8 cellular contexts compared by ENCODE assay signal in genomic region chr16:19066988-19067348, GRCh38. TPM values are rescaled to one million over a fixed set of nuclear protein-coding genes. Genes with fewer than 3 reads are reported as not detected.
DNase-seq lines count a peak whose midpoint lies in the region; ATAC-seq and TF ChIP-seq lines count a peak whose summit lies in the region.

No MANE protein-coding gene starts in this region.

- CTCF ChIA-PET in activated CD4-positive, alpha-beta T cell treated with anti-CD3 and anti-CD28 coated beads for 36 hours (lab: Charles Lee), result interaction anchor here (0.6 to 1.0 kb wide), 4 partner anchors 19 to 488 kb away, joined by 3 read pairs; partner anchors contain the start of gene VPS35L

- no peak for TF ChIP-seq CTCF in right lobe of liver (IDR thresholded peaks at IDR 0.05)

- H3K4me3 Mint-ChIP-seq in activated CD4-positive, alpha-beta T cell treated with anti-CD3 and anti-CD28 coated beads for 36 hours, result peak overlapping the region; percentile 86

- 52% methylated on average over 9 of the region's 9 CpGs for WGBS in right lobe of liver (ENCODE audit: insufficient coverage, low coverage, low lambda C conversion rate, missing lambda C conversion rate)

- H3K4me1 ChIP-seq in adipocyte (ENCODE audit: control insufficient read depth, insufficient read depth, low read length) (peaks cover 16% of the 10 kb centered on the region), right lobe of liver (peaks cover 0 to 8% (median 0%) of the 10 kb centered on the region in 4 donors)

- POLR2A ChIA-PET in activated CD4-positive, alpha-beta T cell treated with anti-CD3 and anti-CD28 coated beads for 36 hours (lab: Charles Lee), result interaction anchor here (0.5 to 1.0 kb wide), 6 partner anchors 157 to 1686 kb away, joined by 3 to 7 read pairs (median 4); partner anchors contain the start of genes ARL6IP1, RPS15A and VPS35L

- H3K36me3 ChIP-seq in adipocyte (ENCODE audit: control insufficient read depth, insufficient read depth, low read length, severe bottlenecking), result no peaks in the 10 kb centered on the region
- H3K36me3 ChIP-seq in right lobe of liver, result no peaks in the 10 kb centered on the region

- H3K9me3 ChIP-seq in adipocyte (ENCODE audit: control insufficient read depth, low read length) (no peaks in the 10 kb centered on the region), right lobe of liver (no peaks in the 10 kb centered on the region)

- no peaks in the 10 kb centered on the region for H3K9me3 Mint-ChIP-seq in activated CD4-positive, alpha-beta T cell treated with anti-CD3 and anti-CD28 coated beads for 36 hours (ENCODE audit: low read depth)

- H3K27me3 ChIP-seq in adipocyte (replicated peaks; ENCODE audit: control insufficient read depth, insufficient read depth, low read length) (no peaks in the 10 kb centered on the region), right lobe of liver (no peaks in the 10 kb centered on the region)

- intact Hi-C loops in activated CD4-positive, alpha-beta T cell treated with anti-CD3 and anti-CD28 coated beads for 36 hours (cut with DNase I, micrococcal nuclease), result loop anchor here (1.0 kb wide), 8 partner anchors 121 to 651 kb away; partner anchors contain the start of genes ARL6IP1 (in 2 of the 2), SMG1 (in 2 of the 2), CCP110 (in 1 of the 2) and IQCK (in 1 of the 2)
- intact Hi-C loops in right lobe of liver (cut with DNase I), result no loop called here

- DNase-seq in activated CD4-positive, alpha-beta T cell treated with anti-CD3 and anti-CD28 coated beads for 36 hours, result no peak
- DNase-seq in activated CD4-positive, alpha-beta T cell treated with anti-CD3 and anti-CD28 coated beads for 4 hours, result no peak
- DNase-seq in adipocyte (ENCODE audit: low read depth) (no peak), right lobe of liver (no peak)
- no peak for DNase-seq in activated CD4-positive, alpha-beta T cell treated with anti-CD3 and anti-CD28 coated beads, Interleukin-2, amount 50 U/mL, for 1 hour

- peak overlapping the region; percentile 96 for H3K27ac Mint-ChIP-seq in activated CD4-positive, alpha-beta T cell treated with anti-CD3 and anti-CD28 coated beads for 36 hours

- H3K9ac ChIP-seq in adipocyte (ENCODE audit: low read length), result peak overlapping the region; percentile 98

- ATAC-seq in activated CD4-positive, alpha-beta T cell treated with anti-CD3 and anti-CD28 coated beads for 36 hours, result no peak
- ATAC-seq in right lobe of liver (no peak), HG02610 (IDR thresholded peaks at IDR 0.05; ENCODE audit: unreplicated experiment) (no peak), HG02981 (IDR thresholded peaks at IDR 0.05; ENCODE audit: unreplicated experiment) (no peak)

- H3K27me3 Mint-ChIP-seq in activated CD4-positive, alpha-beta T cell treated with anti-CD3 and anti-CD28 coated beads for 36 hours, result peaks cover 2% of the 10 kb centered on the region

- H3K4me3 ChIP-seq in adipocyte (ENCODE audit: low read length) (peak overlapping the region; percentile 98), right lobe of liver (peak overlapping the region; percentile 52 to 71 (median 71))

- H3K27ac ChIP-seq in right lobe of liver, result peak overlapping the region; percentile 97 to 100 (median 99)
- peak overlapping the region; percentile 91 for H3K27ac ChIP-seq in temporal lobe (ENCODE audit: low read depth, low read length)

- H3K4me1 Mint-ChIP-seq in activated CD4-positive, alpha-beta T cell treated with anti-CD3 and anti-CD28 coated beads for 36 hours, result peaks cover 10% of the 10 kb centered on the region

- peaks cover 1% of the 10 kb centered on the region for H3K36me3 Mint-ChIP-seq in activated CD4-positive, alpha-beta T cell treated with anti-CD3 and anti-CD28 coated beads for 36 hours (ENCODE audit: low read depth)

- TF ChIP-seq POLR2A in right lobe of liver (IDR thresholded peaks at IDR 0.05), result no peak

RNA-seq across cellular contexts. Expression of gene COQ7, which starts 0.4 kb away (rescaled TPM):
- total RNA-seq in activated CD4-positive, alpha-beta T cell treated with anti-CD3 and anti-CD28 coated beads for 36 hours, result 10 to 100 TPM; 13.2 to 16.0 TPM
- total RNA-seq in right lobe of liver (10 to 100 TPM in 3 of 6 experiments, 1 to 10 TPM in 3; 7.9 to 11.3 (median 9.9) TPM), temporal lobe (32.2 TPM)

RNA-seq across cellular contexts. Expression of gene ITPRIPL2, which starts 46.8 kb away (rescaled TPM):
- total RNA-seq in activated CD4-positive, alpha-beta T cell treated with anti-CD3 and anti-CD28 coated beads for 36 hours, result 1 to 10 TPM; 2.4 to 4.2 TPM
- total RNA-seq in right lobe of liver, result 10 to 100 TPM; 12.2 to 23.5 (median 17.7) TPM
- total RNA-seq in temporal lobe, result 2.7 TPM

Comparison
In these comparisons a context has a peak if more than half of its experiments do, and no peak if none do; other contexts are left out.
1. intact Hi-C loops: an anchor here in activated CD4-positive, alpha-beta T cell treated with anti-CD3 and anti-CD28 coated beads for 36 hours (1.0 kb wide); none called in right lobe of liver.